9 cellular contexts compared by ENCODE assay signal in genomic region chr1:224726783-224727182, GRCh38.
DNase-seq lines count a peak whose midpoint lies in the region; ATAC-seq and TF ChIP-seq lines count a peak whose summit lies in the region.
"Had no signal": no experiment of that assay in that cellular context is flagged by ENCODE, and none has a peak within 500 bp of the region (broad histone marks: within the 10 kb centered on the region; RNA-seq: fewer than 3 reads in every experiment).

No MANE protein-coding gene starts in this region.

- no peak for TF ChIP-seq POLR2A in testis (IDR thresholded peaks at IDR 0.05)

- ATAC-seq in mucosa of descending colon (peak; percentile 50), GM18517 (IDR thresholded peaks at IDR 0.05; ENCODE audit: unreplicated experiment) (no peak)

- no peaks in the 10 kb centered on the region for H3K27me3 Mint-ChIP-seq in brain

- 76 to 83% methylated on average over 6 of the region's 6 CpGs for WGBS in testis, 2 donors

- H3K36me3 ChIP-seq in mucosa of descending colon (ENCODE audit: low read depth) (no peaks in the 10 kb centered on the region), testis (ENCODE audit: low read depth, missing control alignments) (no peaks in the 10 kb centered on the region), WERI-Rb-1 (no peaks in the 10 kb centered on the region)

- no peaks in the 10 kb centered on the region for H3K9me3 ChIP-seq in mucosa of descending colon
- H3K9me3 ChIP-seq in testis = no peaks in the 10 kb centered on the region
- H3K9me3 ChIP-seq in WERI-Rb-1 (ENCODE audit: severe bottlenecking) = no peaks in the 10 kb centered on the region

- peak; percentile 95 for DNase-seq in AG08395 (ENCODE audit: low spot score)
- peak; percentile 96 for DNase-seq in LHCN-M2 (ENCODE audit: low read depth)
- DNase-seq in mucosa of descending colon = peak in 1 of 3 donors; percentile 23
- DNase-seq in NCI-H1105 (lab: John Stamatoyannopoulos, UW) = no peak
- DNase-seq in testis = no peak
- no peak for DNase-seq in WERI-Rb-1
- DNase-seq: central memory CD4-positive, alpha-beta T cell had no signal

- no peak overlapping the region for H3K27ac ChIP-seq in testis
- H3K27ac ChIP-seq in WERI-Rb-1 = no peak overlapping the region

- peak overlapping the region in 4 of 5 experiments; percentile 8 to 63 (median 37) for H3K4me3 Mint-ChIP-seq in brain

- peak overlapping the region; percentile 83 to 97 (median 90) for H3K27ac Mint-ChIP-seq in brain

- H3K27me3 ChIP-seq in testis (no peaks in the 10 kb centered on the region), WERI-Rb-1 (ENCODE audit: insufficient read depth, low read depth, severe bottlenecking) (no peaks in the 10 kb centered on the region)

- H3K4me1 Mint-ChIP-seq in brain = peaks cover 42% of the 10 kb centered on the region

- H3K4me3 ChIP-seq in mucosa of descending colon = no peak overlapping the region
- H3K4me3 ChIP-seq in testis = no peak overlapping the region
- H3K4me3 ChIP-seq in WERI-Rb-1 (ENCODE audit: low read depth, low read length) = no peak overlapping the region

- peaks cover 0 to 1% (median 0%) of the 10 kb centered on the region in 5 experiments for H3K9me3 Mint-ChIP-seq in brain

- intact Hi-C loops in mucosa of descending colon (cut with DNase I, micrococcal nuclease) = no loop called here
- intact Hi-C loops in testis (cut with DNase I; ENCODE audit: low total_unique reads) = no loop called here

- H3K4me1 ChIP-seq in mucosa of descending colon (ENCODE audit: low read depth) = no peaks in the 10 kb centered on the region
- no peaks in the 10 kb centered on the region for H3K4me1 ChIP-seq in testis

- no peaks in the 10 kb centered on the region for H3K36me3 Mint-ChIP-seq in brain

- TF ChIP-seq CTCF in brain (conservative IDR thresholded peaks at IDR 0.05) (no peak), mucosa of descending colon (IDR thresholded peaks at IDR 0.05) (no peak), testis (IDR thresholded peaks at IDR 0.05) (no peak), WERI-Rb-1 (IDR thresholded peaks at IDR 0.05; ENCODE audit: low read depth, low read length) (no peak)

Comparison
In these comparisons a context has a peak if more than half of its experiments do, and no peak if none do; other contexts are left out.
1. DNase-seq: peak in AG08395 (single experiment) and LHCN-M2 (single experiment); none in NCI-H1105 (single experiment), testis (single experiment) and WERI-Rb-1 (single experiment).